In genomic region chr1:160643138-160643537, GRCh38 we compare ENCODE assay signal across 16 cellular contexts. TPM values are rescaled to one million over a fixed set of nuclear protein-coding genes. Genes with fewer than 3 reads are reported as not detected.
DNase-seq lines count a peak whose midpoint lies in the region; ATAC-seq and TF ChIP-seq lines count a peak whose summit lies in the region.
"Had no signal": no experiment of that assay in that cellular context is flagged by ENCODE, and none has a peak within 500 bp of the region (broad histone marks: within the 10 kb centered on the region; RNA-seq: fewer than 3 reads in every experiment).

No MANE protein-coding gene starts in this region.

- TF ChIP-seq POLR2A in spleen (IDR thresholded peaks at IDR 0.05), result no peak

- no peaks in the 10 kb centered on the region for H3K9me3 ChIP-seq in spleen
- H3K9me3 ChIP-seq: ascending aorta, left ventricle myocardium inferior, right atrium auricular region, SJCRH30 had no signal

- intact Hi-C loops in activated T-helper 2 cell treated with anti-CD3 and anti-CD28 coated beads, Interferon-gamma antibody, Interleukin-2, Interleukin-4, amounts not matched to agents 10 μg/mL and 5 μg/mL and 100 μg/mL, durations not matched to agents 14 hours and 24 hours and 36 hours (cut with micrococcal nuclease), result loop anchor here (1.0 to 5.0 kb wide), 2 partner anchors 66 kb away; partner anchors contain the start of gene CD84
- intact Hi-C loops in spleen (cut with DNase I; ENCODE audit: low total_unique reads), result no loop called here

- no peaks in the 10 kb centered on the region for H3K36me3 ChIP-seq in spleen
- H3K36me3 ChIP-seq: ascending aorta, left ventricle myocardium inferior, right atrium auricular region, SJCRH30 had no signal

- no peaks in the 10 kb centered on the region for H3K27me3 Mint-ChIP-seq in activated T-cell treated with anti-CD3 and anti-CD28 coated beads, Interleukin-2, amount 50 U/mL, for 4 hours (ENCODE audit: low read depth)
- H3K27me3 Mint-ChIP-seq in activated T-helper 2 cell treated with anti-CD3 and anti-CD28 coated beads, Interferon-gamma antibody, Interleukin-2, Interleukin-4, amounts not matched to agents 10 μg/mL and 5 μg/mL and 100 μg/mL, durations not matched to agents 14 hours and 24 hours and 36 hours (ENCODE audit: low read depth), result no peaks in the 10 kb centered on the region

- no peak for TF ChIP-seq CTCF in GM12875 (IDR thresholded peaks at IDR 0.05; ENCODE audit: borderline replicate concordance, insufficient read depth, low read depth, low read length)
- no peak for TF ChIP-seq CTCF in spleen (IDR thresholded peaks at IDR 0.05 in 8 of 11, conservative IDR thresholded peaks at IDR 0.05 in 3 of 11)

- WGBS in spleen, 5 donors, result 83 to 91% (median 86%) methylated on average over 5 of the region's 5 CpGs

- H3K4me3 Mint-ChIP-seq in activated T-cell treated with anti-CD3 and anti-CD28 coated beads, Interleukin-2, amount 50 U/mL, for 4 hours, result peak overlapping the region; percentile 97
- H3K4me3 Mint-ChIP-seq in activated T-helper 2 cell treated with anti-CD3 and anti-CD28 coated beads, Interferon-gamma antibody, Interleukin-2, Interleukin-4, amounts not matched to agents 10 μg/mL and 5 μg/mL and 100 μg/mL, durations not matched to agents 14 hours and 24 hours and 36 hours (ENCODE audit: low read depth), result peak overlapping the region; percentile 97
- H3K4me3 Mint-ChIP-seq: endodermal cell had no signal

- no peaks in the 10 kb centered on the region for H3K27me3 ChIP-seq in spleen (replicated peaks in 1 of 7)
- H3K27me3 ChIP-seq: ascending aorta, right atrium auricular region, SJCRH30 had no signal

- H3K4me1 Mint-ChIP-seq in activated T-cell treated with anti-CD3 and anti-CD28 coated beads, Interleukin-2, amount 50 U/mL, for 4 hours (ENCODE audit: low read depth), result peaks cover 63% of the 10 kb centered on the region
- peaks cover 67% of the 10 kb centered on the region for H3K4me1 Mint-ChIP-seq in activated T-helper 2 cell treated with anti-CD3 and anti-CD28 coated beads, Interferon-gamma antibody, Interleukin-2, Interleukin-4, amounts not matched to agents 10 μg/mL and 5 μg/mL and 100 μg/mL, durations not matched to agents 14 hours and 24 hours and 36 hours (ENCODE audit: low read depth)

- no peaks in the 10 kb centered on the region for H3K9me3 Mint-ChIP-seq in activated T-cell treated with anti-CD3 and anti-CD28 coated beads, Interleukin-2, amount 50 U/mL, for 4 hours
- H3K9me3 Mint-ChIP-seq in activated T-helper 2 cell treated with anti-CD3 and anti-CD28 coated beads, Interferon-gamma antibody, Interleukin-2, Interleukin-4, amounts not matched to agents 10 μg/mL and 5 μg/mL and 100 μg/mL, durations not matched to agents 14 hours and 24 hours and 36 hours, result no peaks in the 10 kb centered on the region
- H3K9me3 Mint-ChIP-seq: endodermal cell had no signal

- peak overlapping the region in 5 of 8 donors; percentile 25 to 86 (median 82) for H3K27ac ChIP-seq in spleen
- H3K27ac ChIP-seq: ascending aorta, left ventricle myocardium inferior, right atrium auricular region, SJCRH30 had no signal

- H3K36me3 Mint-ChIP-seq in activated T-cell treated with anti-CD3 and anti-CD28 coated beads, Interleukin-2, amount 50 U/mL, for 4 hours (ENCODE audit: insufficient read depth), result peaks cover 68% of the 10 kb centered on the region
- H3K36me3 Mint-ChIP-seq in activated T-helper 2 cell treated with anti-CD3 and anti-CD28 coated beads, Interferon-gamma antibody, Interleukin-2, Interleukin-4, amounts not matched to agents 10 μg/mL and 5 μg/mL and 100 μg/mL, durations not matched to agents 14 hours and 24 hours and 36 hours (ENCODE audit: low read depth), result peaks cover 77% of the 10 kb centered on the region

- peaks cover 18 to 98% (median 59%) of the 10 kb centered on the region in 6 donors for H3K4me1 ChIP-seq in spleen
- H3K4me1 ChIP-seq: ascending aorta, right atrium auricular region, SJCRH30 had no signal

- peak overlapping the region; percentile 10 for H3K4me3 ChIP-seq in GM12875 (ENCODE audit: low read depth, low read length)
- peak overlapping the region in 2 of 8 donors; percentile 1 to 64 for H3K4me3 ChIP-seq in spleen
- H3K4me3 ChIP-seq: ascending aorta, left ventricle myocardium inferior, right atrium auricular region, SJCRH30 had no signal

- no peak for DNase-seq in activated T-cell treated with anti-CD3 and anti-CD28 coated beads, Interleukin-2, amount 50 U/mL, for 4 hours
- DNase-seq in activated T-cell treated with anti-CD3 and anti-CD28 coated beads, Interleukin-2, amount 50 U/mL, for 1 hour, result no peak
- DNase-seq in activated T-helper 2 cell treated with anti-CD3 and anti-CD28 coated beads, Interferon-gamma antibody, Interleukin-2, Interleukin-4, amounts not matched to agents 10 μg/mL and 5 μg/mL and 100 μg/mL, durations not matched to agents 14 hours and 24 hours and 36 hours (ENCODE audit: low spot score), result no peak
- no peak for DNase-seq in spleen
- no peak for DNase-seq in NCI-H510A treated with DMSO at 0.1 percent for 48 hours (lab: John Stamatoyannopoulos, UW)
- DNase-seq: endodermal cell, head of caudate nucleus, left ventricle myocardium inferior, SJCRH30 had no signal

- ATAC-seq in activated T-cell treated with anti-CD3 and anti-CD28 coated beads, Interleukin-2, amount 50 U/mL, for 4 hours, result no peak
- ATAC-seq in GM21529 (IDR thresholded peaks at IDR 0.05; ENCODE audit: unreplicated experiment) (no peak), HG03432 (IDR thresholded peaks at IDR 0.05; ENCODE audit: unreplicated experiment) (no peak)

- peak overlapping the region; percentile 99 for H3K27ac Mint-ChIP-seq in activated T-helper 2 cell treated with anti-CD3 and anti-CD28 coated beads, Interferon-gamma antibody, Interleukin-2, Interleukin-4, amounts not matched to agents 10 μg/mL and 5 μg/mL and 100 μg/mL, durations not matched to agents 14 hours and 24 hours and 36 hours
- H3K27ac Mint-ChIP-seq: endodermal cell had no signal

RNA-seq across cellular contexts. Expression of gene SLAMF1, which starts 3.7 kb away (rescaled TPM):
- 100 to 1,000 TPM in 1 of 3 donors, 10 to 100 TPM in 2; 69.2 to 138 (median 96.6) TPM for total RNA-seq in activated T-cell treated with anti-CD3 and anti-CD28 coated beads, Interleukin-2, amount 50 U/mL, for 4 hours
- 74.6 and 78.8 TPM in 2 replicates for total RNA-seq in activated T-helper 2 cell treated with anti-CD3 and anti-CD28 coated beads, Interferon-gamma antibody, Interleukin-2, Interleukin-4, amounts not matched to agents 10 μg/mL and 5 μg/mL and 100 μg/mL, durations not matched to agents 14 hours and 24 hours and 36 hours
- total RNA-seq in spleen, result 10 to 100 TPM in 6 of 7 donors, 1 to 10 TPM in 1; 7.4 to 18.3 (median 11.3) TPM
- polyA plus RNA-seq in spleen, result 1 to 10 TPM; 2.8 to 3.9 (median 3.2) TPM
- total RNA-seq: ascending aorta, chondrocyte, Daoy, endodermal cell, left ventricle myocardium inferior, SJCRH30 had no signal
